1 cellular context compared by ENCODE assay signal in the genomic region with DNA sequence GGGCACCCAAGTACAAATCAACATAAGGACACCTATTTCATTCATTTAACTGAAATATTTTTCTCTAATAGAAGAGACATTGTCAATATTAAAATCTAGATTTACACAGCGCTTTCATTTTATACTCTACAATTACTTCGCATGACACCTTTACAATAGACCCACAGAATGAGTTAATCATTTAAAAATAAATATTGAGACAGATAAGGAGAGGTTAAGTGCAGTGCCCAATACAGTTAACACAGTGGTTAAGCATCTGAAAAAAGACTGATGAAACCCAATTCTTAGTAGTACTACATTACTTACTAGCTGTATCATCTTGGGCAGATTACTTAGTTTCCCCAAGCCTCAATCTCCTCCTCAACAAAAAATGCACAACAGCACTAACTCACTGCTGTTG.
TF ChIP-seq lines count a peak whose summit lies in the region.

No MANE protein-coding gene starts in this region.

TF ChIP-seq in liver, 16 proteins besides CTCF, POLR2A, EP300 and RAD21:
- TF ChIP-seq, protein P1, sequence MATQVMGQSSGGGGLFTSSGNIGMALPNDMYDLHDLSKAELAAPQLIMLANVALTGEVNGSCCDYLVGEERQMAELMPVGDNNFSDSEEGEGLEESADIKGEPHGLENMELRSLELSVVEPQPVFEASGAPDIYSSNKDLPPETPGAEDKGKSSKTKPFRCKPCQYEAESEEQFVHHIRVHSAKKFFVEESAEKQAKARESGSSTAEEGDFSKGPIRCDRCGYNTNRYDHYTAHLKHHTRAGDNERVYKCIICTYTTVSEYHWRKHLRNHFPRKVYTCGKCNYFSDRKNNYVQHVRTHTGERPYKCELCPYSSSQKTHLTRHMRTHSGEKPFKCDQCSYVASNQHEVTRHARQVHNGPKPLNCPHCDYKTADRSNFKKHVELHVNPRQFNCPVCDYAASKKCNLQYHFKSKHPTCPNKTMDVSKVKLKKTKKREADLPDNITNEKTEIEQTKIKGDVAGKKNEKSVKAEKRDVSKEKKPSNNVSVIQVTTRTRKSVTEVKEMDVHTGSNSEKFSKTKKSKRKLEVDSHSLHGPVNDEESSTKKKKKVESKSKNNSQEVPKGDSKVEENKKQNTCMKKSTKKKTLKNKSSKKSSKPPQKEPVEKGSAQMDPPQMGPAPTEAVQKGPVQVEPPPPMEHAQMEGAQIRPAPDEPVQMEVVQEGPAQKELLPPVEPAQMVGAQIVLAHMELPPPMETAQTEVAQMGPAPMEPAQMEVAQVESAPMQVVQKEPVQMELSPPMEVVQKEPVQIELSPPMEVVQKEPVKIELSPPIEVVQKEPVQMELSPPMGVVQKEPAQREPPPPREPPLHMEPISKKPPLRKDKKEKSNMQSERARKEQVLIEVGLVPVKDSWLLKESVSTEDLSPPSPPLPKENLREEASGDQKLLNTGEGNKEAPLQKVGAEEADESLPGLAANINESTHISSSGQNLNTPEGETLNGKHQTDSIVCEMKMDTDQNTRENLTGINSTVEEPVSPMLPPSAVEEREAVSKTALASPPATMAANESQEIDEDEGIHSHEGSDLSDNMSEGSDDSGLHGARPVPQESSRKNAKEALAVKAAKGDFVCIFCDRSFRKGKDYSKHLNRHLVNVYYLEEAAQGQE (IDR thresholded peaks at IDR 0.05): no peak
- TF ChIP-seq, protein P2, sequence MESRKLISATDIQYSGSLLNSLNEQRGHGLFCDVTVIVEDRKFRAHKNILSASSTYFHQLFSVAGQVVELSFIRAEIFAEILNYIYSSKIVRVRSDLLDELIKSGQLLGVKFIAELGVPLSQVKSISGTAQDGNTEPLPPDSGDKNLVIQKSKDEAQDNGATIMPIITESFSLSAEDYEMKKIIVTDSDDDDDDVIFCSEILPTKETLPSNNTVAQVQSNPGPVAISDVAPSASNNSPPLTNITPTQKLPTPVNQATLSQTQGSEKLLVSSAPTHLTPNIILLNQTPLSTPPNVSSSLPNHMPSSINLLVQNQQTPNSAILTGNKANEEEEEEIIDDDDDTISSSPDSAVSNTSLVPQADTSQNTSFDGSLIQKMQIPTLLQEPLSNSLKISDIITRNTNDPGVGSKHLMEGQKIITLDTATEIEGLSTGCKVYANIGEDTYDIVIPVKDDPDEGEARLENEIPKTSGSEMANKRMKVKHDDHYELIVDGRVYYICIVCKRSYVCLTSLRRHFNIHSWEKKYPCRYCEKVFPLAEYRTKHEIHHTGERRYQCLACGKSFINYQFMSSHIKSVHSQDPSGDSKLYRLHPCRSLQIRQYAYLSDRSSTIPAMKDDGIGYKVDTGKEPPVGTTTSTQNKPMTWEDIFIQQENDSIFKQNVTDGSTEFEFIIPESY (IDR thresholded peaks at IDR 0.05): no peak
- TF ChIP-seq, protein P3, sequence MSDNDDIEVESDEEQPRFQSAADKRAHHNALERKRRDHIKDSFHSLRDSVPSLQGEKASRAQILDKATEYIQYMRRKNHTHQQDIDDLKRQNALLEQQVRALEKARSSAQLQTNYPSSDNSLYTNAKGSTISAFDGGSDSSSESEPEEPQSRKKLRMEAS (IDR thresholded peaks at IDR 0.05): no peak
- TF ChIP-seq NR2F2 (IDR thresholded peaks at IDR 0.05): no peak
- TF ChIP-seq FOXA1 (IDR thresholded peaks at IDR 0.05): no peak
- TF ChIP-seq EGR1 (IDR thresholded peaks at IDR 0.05; ENCODE audit: low read depth in 2 of 2): no peak
- TF ChIP-seq, protein P4, sequence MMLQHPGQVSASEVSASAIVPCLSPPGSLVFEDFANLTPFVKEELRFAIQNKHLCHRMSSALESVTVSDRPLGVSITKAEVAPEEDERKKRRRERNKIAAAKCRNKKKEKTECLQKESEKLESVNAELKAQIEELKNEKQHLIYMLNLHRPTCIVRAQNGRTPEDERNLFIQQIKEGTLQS (IDR thresholded peaks at IDR 0.05): no peak
- TF ChIP-seq YY1 (IDR thresholded peaks at IDR 0.05): peak; percentile 18
- TF ChIP-seq HNF4G (IDR thresholded peaks at IDR 0.05): no peak
- no peak for TF ChIP-seq JUND (IDR thresholded peaks at IDR 0.05)
- TF ChIP-seq FOXA2 (IDR thresholded peaks at IDR 0.05): peak; percentile 4
- TF ChIP-seq HNF4A (conservative IDR thresholded peaks at IDR 0.05): peak in 1 of 2 donors; percentile 21
- peak in 1 of 2 donors; percentile 31 for TF ChIP-seq RXRA (IDR thresholded peaks at IDR 0.05)
- TF ChIP-seq GABPA (IDR thresholded peaks at IDR 0.05 in 1 of 2, conservative IDR thresholded peaks at IDR 0.05 in 1 of 2): no peak
- TF ChIP-seq TAF1 (conservative IDR thresholded peaks at IDR 0.05): no peak
- no peak for TF ChIP-seq SP1 (IDR thresholded peaks at IDR 0.05)
